Comparison of ENCODE assay signal across 3 cellular contexts in the genomic region with DNA sequence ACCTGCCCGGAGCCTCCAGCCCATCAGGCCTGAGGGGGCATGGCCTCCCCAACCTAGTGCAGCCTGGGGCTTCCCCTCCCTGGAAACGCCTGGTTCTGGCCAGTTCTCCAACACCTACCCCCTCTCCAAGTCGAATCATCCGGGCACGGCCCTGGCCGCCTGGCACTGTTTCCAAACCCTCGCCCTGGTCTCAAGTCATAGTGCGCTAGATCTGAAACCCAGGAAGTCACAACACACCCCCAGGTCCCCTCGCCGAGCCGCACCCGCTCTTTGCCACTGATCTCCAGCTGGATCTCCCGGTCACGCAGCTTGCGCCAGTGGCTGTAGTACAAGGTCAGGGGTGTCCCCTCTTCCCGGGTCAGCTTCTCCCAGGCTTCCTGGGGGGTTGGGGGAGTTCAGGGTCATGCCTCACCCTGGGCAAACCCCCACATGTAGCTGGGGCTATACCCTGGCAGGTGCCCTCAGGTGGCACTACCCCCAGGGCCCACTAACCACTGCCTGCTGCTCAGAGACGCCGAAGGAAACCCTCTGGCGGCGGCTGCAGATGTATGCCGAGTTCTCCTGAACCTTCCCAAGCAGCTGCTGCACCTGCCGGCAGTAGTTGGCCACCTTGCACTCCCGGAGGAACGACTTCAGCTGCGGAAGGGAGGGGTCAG.
A peak's percentile ranks its signal among the peaks of the same experiment; 100 is the strongest.
TF ChIP-seq lines count a peak whose summit lies in the region.

No MANE protein-coding gene starts in this region.

TF ChIP-seq in A549, 52 proteins besides CTCF, POLR2A, EP300 and RAD21 (continued from another document):
- TF ChIP-seq, protein P1, sequence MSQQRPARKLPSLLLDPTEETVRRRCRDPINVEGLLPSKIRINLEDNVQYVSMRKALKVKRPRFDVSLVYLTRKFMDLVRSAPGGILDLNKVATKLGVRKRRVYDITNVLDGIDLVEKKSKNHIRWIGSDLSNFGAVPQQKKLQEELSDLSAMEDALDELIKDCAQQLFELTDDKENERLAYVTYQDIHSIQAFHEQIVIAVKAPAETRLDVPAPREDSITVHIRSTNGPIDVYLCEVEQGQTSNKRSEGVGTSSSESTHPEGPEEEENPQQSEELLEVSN (IDR thresholded peaks at IDR 0.05; ENCODE audit: borderline replicate concordance, low read depth): no peak
- no peak for TF ChIP-seq HOXB13 (CRISPR knock-in tag; IDR thresholded peaks at IDR 0.05; ENCODE audit: low read depth)
- no peak for TF ChIP-seq FOSB (CRISPR knock-in tag; IDR thresholded peaks at IDR 0.05)
- no peak for TF ChIP-seq REST (IDR thresholded peaks at IDR 0.05)
- TF ChIP-seq PHF8 (IDR thresholded peaks at IDR 0.05; ENCODE audit: borderline replicate concordance, low read depth): no peak
- no peak for TF ChIP-seq TP53 (CRISPR knock-in tag; IDR thresholded peaks at IDR 0.05)
- TF ChIP-seq, protein P2, sequence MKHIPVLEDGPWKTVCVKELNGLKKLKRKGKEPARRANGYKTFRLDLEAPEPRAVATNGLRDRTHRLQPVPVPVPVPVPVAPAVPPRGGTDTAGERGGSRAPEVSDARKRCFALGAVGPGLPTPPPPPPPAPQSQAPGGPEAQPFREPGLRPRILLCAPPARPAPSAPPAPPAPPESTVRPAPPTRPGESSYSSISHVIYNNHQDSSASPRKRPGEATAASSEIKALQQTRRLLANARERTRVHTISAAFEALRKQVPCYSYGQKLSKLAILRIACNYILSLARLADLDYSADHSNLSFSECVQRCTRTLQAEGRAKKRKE (CRISPR knock-in tag; IDR thresholded peaks at IDR 0.05; ENCODE audit: low read depth): no peak
- TF ChIP-seq EHMT2 (IDR thresholded peaks at IDR 0.05; ENCODE audit: low read depth): no peak
- no peak for TF ChIP-seq GATA3 (IDR thresholded peaks at IDR 0.05; ENCODE audit: borderline replicate concordance)
- TF ChIP-seq NPAS2 (CRISPR knock-in tag; IDR thresholded peaks at IDR 0.05; ENCODE audit: borderline replicate concordance): no peak

TF ChIP-seq in HEK293, 187 proteins besides CTCF, POLR2A, EP300 and RAD21 (continues in another document):
- TF ChIP-seq TSHZ1 (tag by site-specific recombination; IDR thresholded peaks at IDR 0.05; ENCODE audit: borderline replicate concordance) (no peak), ZNF37A (tag by site-specific recombination; IDR thresholded peaks at IDR 0.05) (no peak), MEIS1 (CRISPR knock-in tag; IDR thresholded peaks at IDR 0.05; ENCODE audit: borderline replicate concordance) (no peak), WT1 (tag by site-specific recombination; IDR thresholded peaks at IDR 0.05) (0 out of 2 replicates have a peak, but pooled peaks have one; percentile 4), ZNF324 (tag by site-specific recombination; IDR thresholded peaks at IDR 0.05) (no peak), ZNF341 (tag by site-specific recombination; IDR thresholded peaks at IDR 0.05; ENCODE audit: low read depth) (no peak), PRDM6 (tag by site-specific recombination; IDR thresholded peaks at IDR 0.05) (no peak), PBX3 (CRISPR knock-in tag; IDR thresholded peaks at IDR 0.05) (no peak), ZBTB11 (tag by site-specific recombination; conservative IDR thresholded peaks at IDR 0.05; ENCODE audit: low read depth) (no peak), ZBTB21 (tag by site-specific recombination; IDR thresholded peaks at IDR 0.05) (no peak), ZNF114 (tag by site-specific recombination; IDR thresholded peaks at IDR 0.05) (no peak)

TF ChIP-seq in WTC11, 78 proteins besides CTCF, POLR2A, EP300 and RAD21 (continued from another document):
- TF ChIP-seq NFYB (CRISPR knock-in tag; conservative IDR thresholded peaks at IDR 0.05; ENCODE audit: low read depth): no peak
- no peak for TF ChIP-seq ATF2 (CRISPR knock-in tag; IDR thresholded peaks at IDR 0.05; ENCODE audit: borderline replicate concordance, low read depth)
- TF ChIP-seq, protein P3, sequence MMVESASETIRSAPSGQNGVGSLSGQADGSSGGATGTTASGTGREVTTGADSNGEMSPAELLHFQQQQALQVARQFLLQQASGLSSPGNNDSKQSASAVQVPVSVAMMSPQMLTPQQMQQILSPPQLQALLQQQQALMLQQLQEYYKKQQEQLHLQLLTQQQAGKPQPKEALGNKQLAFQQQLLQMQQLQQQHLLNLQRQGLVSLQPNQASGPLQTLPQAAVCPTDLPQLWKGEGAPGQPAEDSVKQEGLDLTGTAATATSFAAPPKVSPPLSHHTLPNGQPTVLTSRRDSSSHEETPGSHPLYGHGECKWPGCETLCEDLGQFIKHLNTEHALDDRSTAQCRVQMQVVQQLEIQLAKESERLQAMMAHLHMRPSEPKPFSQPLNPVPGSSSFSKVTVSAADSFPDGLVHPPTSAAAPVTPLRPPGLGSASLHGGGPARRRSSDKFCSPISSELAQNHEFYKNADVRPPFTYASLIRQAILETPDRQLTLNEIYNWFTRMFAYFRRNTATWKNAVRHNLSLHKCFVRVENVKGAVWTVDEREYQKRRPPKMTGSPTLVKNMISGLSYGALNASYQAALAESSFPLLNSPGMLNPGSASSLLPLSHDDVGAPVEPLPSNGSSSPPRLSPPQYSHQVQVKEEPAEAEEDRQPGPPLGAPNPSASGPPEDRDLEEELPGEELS (CRISPR knock-in tag; IDR thresholded peaks at IDR 0.05): no peak
- TF ChIP-seq NFATC4 (CRISPR knock-in tag; IDR thresholded peaks at IDR 0.05): no peak
